19 cellular contexts compared by ENCODE assay signal in genomic region chr9:36913393-36914211, GRCh38.
A peak's percentile ranks its signal among the peaks of the same experiment; 100 is the strongest.
DNase-seq lines count a peak whose midpoint lies in the region; ATAC-seq and TF ChIP-seq lines count a peak whose summit lies in the region.
"Had no signal": no experiment of that assay in that cellular context is flagged by ENCODE, and none has a peak within 500 bp of the region (broad histone marks: within the 10 kb centered on the region; RNA-seq: fewer than 3 reads in every experiment).

No MANE protein-coding gene starts in this region.

- H3K9me3 ChIP-seq in HEK293 (ENCODE audit: control insufficient read depth, insufficient read depth, low read depth, low read length) = no peaks in the 10 kb centered on the region
- no peaks in the 10 kb centered on the region for H3K9me3 ChIP-seq in RWPE2 (ENCODE audit: severe bottlenecking)
- H3K9me3 ChIP-seq: esophagus squamous epithelium, left lung, psoas muscle, SJSA1, suprapubic skin had no signal

- H3K27ac ChIP-seq in C4-2B (no peak overlapping the region), HEK293 (ENCODE audit: extremely low read depth, low read depth, low read length) (no peak overlapping the region), RWPE2 (ENCODE audit: poor library complexity, severe bottlenecking) (no peak overlapping the region)
- H3K27ac ChIP-seq: esophagus squamous epithelium, left lung, psoas muscle, SJSA1, suprapubic skin had no signal

- ATAC-seq in RWPE2 (ENCODE audit: low read depth) (no peak; the same call in 2 of the 3 replicates), GM18511 (IDR thresholded peaks at IDR 0.05; ENCODE audit: unreplicated experiment) (no peak)
- ATAC-seq: activated CD8-positive, alpha-beta T cell treated with anti-CD3 and anti-CD28 coated beads for 36 hours; activated T-helper 17 cell treated with anti-CD3 and anti-CD28 coated beads, Interleukin-2, amount 50 U/mL, for 72 hours; left lung; psoas muscle had no signal

- CTCF ChIA-PET in HEK293 (lab: Yijun Ruan, JAX) = interaction anchor here (0.5 to 2.8 kb wide), 11 partner anchors 9 to 114 kb away, joined by 3 to 11 read pairs (median 4); no protein-coding TSS in a partner anchor

- no peaks in the 10 kb centered on the region for H3K36me3 ChIP-seq in HEK293 (ENCODE audit: control insufficient read depth in 2 of 2, insufficient read depth in 1 of 2, low read length in 2 of 2)
- no peaks in the 10 kb centered on the region for H3K36me3 ChIP-seq in RWPE2 (ENCODE audit: low read depth)
- no peaks in the 10 kb centered on the region for H3K36me3 ChIP-seq in kidney epithelial cell (ENCODE audit: control insufficient read depth, insufficient read depth, low read length)
- H3K36me3 ChIP-seq: esophagus squamous epithelium, left lung, SJSA1, suprapubic skin had no signal

- H3K27me3 ChIP-seq in RWPE2 (ENCODE audit: insufficient read depth, poor library complexity, severe bottlenecking) (peaks cover 16% of the 10 kb centered on the region), kidney epithelial cell (ENCODE audit: control insufficient read depth, insufficient read depth, low read length) (peaks cover 15% of the 10 kb centered on the region)

- POLR2A ChIA-PET in HEK293 (lab: Yijun Ruan, JAX) = interaction anchor here (1.3 kb wide), 1 partner anchor 14 kb away, joined by 3 read pairs; no protein-coding TSS in a partner anchor

- TF ChIP-seq CTCF in C4-2B (conservative IDR thresholded peaks at IDR 0.05) = peak; percentile 23
- no peak for TF ChIP-seq CTCF in HEK293 (tag by site-specific recombination; IDR thresholded peaks at IDR 0.05)
- peak; percentile 17 for TF ChIP-seq CTCF in RWPE2 (IDR thresholded peaks at IDR 0.05; ENCODE audit: poor library complexity, severe bottlenecking)
- TF ChIP-seq CTCF in kidney epithelial cell (IDR thresholded peaks at IDR 0.05; ENCODE audit: insufficient read depth, low read length, poor library complexity, severe bottlenecking) = peak; percentile 23

- no peak for DNase-seq in RWPE2 (ENCODE audit: low spot score)
- DNase-seq in kidney epithelial cell (ENCODE audit: low read depth) = no peak
- no peak for DNase-seq in GM19240 (ENCODE audit: insufficient read length, low spot score)
- DNase-seq in DMS79 (lab: John Stamatoyannopoulos, UW) = no peak
- no peak for DNase-seq in NCI-H1436 treated with DMSO at 0.1 percent for 48 hours (lab: John Stamatoyannopoulos, UW)
- DNase-seq: activated CD8-positive, alpha-beta T cell treated with anti-CD3 and anti-CD28 coated beads for 36 hours; C1 segment of cervical spinal cord; cortex of kidney; esophagus squamous epithelium; Kasumi-1; left lung; NCI-H187 treated with DMSO at 0.1 percent for 48 hours; psoas muscle had no signal

- H3K4me1 ChIP-seq in HEK293 (ENCODE audit: control insufficient read depth, insufficient read depth, low read length) (peaks cover 8% of the 10 kb centered on the region; the same call in 1 of the 2 replicates), RWPE2 (ENCODE audit: insufficient read depth, poor library complexity, severe bottlenecking) (no peaks in the 10 kb centered on the region)
- H3K4me1 ChIP-seq: esophagus squamous epithelium, left lung, psoas muscle, SJSA1, suprapubic skin had no signal

- H3K4me3 ChIP-seq in HEK293 (ENCODE audit: low read depth, low read length) (no peak overlapping the region), RWPE2 (ENCODE audit: severe bottlenecking) (no peak overlapping the region), kidney epithelial cell (ENCODE audit: low read depth, low read length) (no peak overlapping the region)
- H3K4me3 ChIP-seq: esophagus squamous epithelium, left lung, psoas muscle, SJSA1, suprapubic skin had no signal

TF ChIP-seq in HEK293, 187 proteins besides CTCF, POLR2A, EP300 and RAD21:
- TF ChIP-seq ZBTB44 (tag by site-specific recombination; IDR thresholded peaks at IDR 0.05) (0 out of 2 replicates have a peak, but pooled peaks have one; percentile 4), ZNF211 (tag by site-specific recombination; IDR thresholded peaks at IDR 0.05; ENCODE audit: low read depth) (no peak), ZNF530 (tag by site-specific recombination; IDR thresholded peaks at IDR 0.05; ENCODE audit: low read depth) (no peak), ZNF391 (tag by site-specific recombination; IDR thresholded peaks at IDR 0.05; ENCODE audit: borderline replicate concordance, low read depth) (no peak), ZIC2 (tag by site-specific recombination; IDR thresholded peaks at IDR 0.05) (0 out of 2 replicates have a peak, but pooled peaks have one; percentile 10), ZNF585B (tag by site-specific recombination; IDR thresholded peaks at IDR 0.05) (no peak), ZNF248 (tag by site-specific recombination; IDR thresholded peaks at IDR 0.05) (no peak)
